Comparison of ENCODE assay signal across 1 cellular context in genomic region chr1:12001996-12002493, GRCh38.
TF ChIP-seq lines count a peak whose summit lies in the region.

No MANE protein-coding gene starts in this region.

TF ChIP-seq in HEK293, 187 proteins besides CTCF, POLR2A, EP300 and RAD21 (continued from another document):
- TF ChIP-seq KLF1 (tag by site-specific recombination; IDR thresholded peaks at IDR 0.05) = peak; percentile 73
- TF ChIP-seq ZFP37 (tag by site-specific recombination; IDR thresholded peaks at IDR 0.05) = no peak
- TF ChIP-seq ZNF114 (tag by site-specific recombination; IDR thresholded peaks at IDR 0.05) = no peak
- TF ChIP-seq ZNF311 (tag by site-specific recombination; IDR thresholded peaks at IDR 0.05; ENCODE audit: borderline replicate concordance) = no peak
- TF ChIP-seq ZNF791 (tag by site-specific recombination; IDR thresholded peaks at IDR 0.05) = no peak
- TF ChIP-seq ZNF600 (tag by site-specific recombination; IDR thresholded peaks at IDR 0.05) = peak; percentile 61; the same call in 1 of the 2 replicates
- no peak for TF ChIP-seq PRDM4 (tag by site-specific recombination; IDR thresholded peaks at IDR 0.05)
- TF ChIP-seq ZNF133 (tag by site-specific recombination; IDR thresholded peaks at IDR 0.05) = no peak
- TF ChIP-seq ZNF518A (tag by site-specific recombination; conservative IDR thresholded peaks at IDR 0.05; ENCODE audit: low read depth) = no peak
- TF ChIP-seq ZBTB7A (tag by site-specific recombination; IDR thresholded peaks at IDR 0.05; ENCODE audit: low read depth) = no peak
- TF ChIP-seq ZIC2 (tag by site-specific recombination; IDR thresholded peaks at IDR 0.05) = peak; percentile 14; the same call in 1 of the 2 replicates
- TF ChIP-seq ZBTB1 (tag by site-specific recombination; IDR thresholded peaks at IDR 0.05) = no peak
- no peak for TF ChIP-seq ZNF664 (tag by site-specific recombination; IDR thresholded peaks at IDR 0.05)
- no peak for TF ChIP-seq ZNF366 (tag by site-specific recombination; conservative IDR thresholded peaks at IDR 0.05)
- no peak for TF ChIP-seq SP7 (tag by site-specific recombination; IDR thresholded peaks at IDR 0.05)
